1 cellular context compared by ENCODE assay signal in genomic region chr19:6862673-6863078, GRCh38.
A peak's percentile ranks its signal among the peaks of the same experiment; 100 is the strongest.
TF ChIP-seq lines count a peak whose summit lies in the region.

No MANE protein-coding gene starts in this region.

TF ChIP-seq in HepG2, 621 proteins besides CTCF, POLR2A, EP300 and RAD21 (continued from another document and continues in another):
- no peak for TF ChIP-seq CSRNP1 (CRISPR knock-in tag; IDR thresholded peaks at IDR 0.05)
- no peak for TF ChIP-seq PHF5A (CRISPR knock-in tag; IDR thresholded peaks at IDR 0.05; ENCODE audit: low read depth, unreplicated experiment)
- no peak for TF ChIP-seq ZNF703 (CRISPR knock-in tag; IDR thresholded peaks at IDR 0.05; ENCODE audit: borderline replicate concordance)
- no peak for TF ChIP-seq MTF2 (CRISPR knock-in tag; IDR thresholded peaks at IDR 0.05; ENCODE audit: borderline replicate concordance)
- no peak for TF ChIP-seq NFYB (CRISPR knock-in tag; IDR thresholded peaks at IDR 0.05)
- peak; percentile 67; the same call in 1 of the 2 replicates for TF ChIP-seq ARID3A (IDR thresholded peaks at IDR 0.05; ENCODE audit: low read depth, low read length)
- TF ChIP-seq FIP1L1 (IDR thresholded peaks at IDR 0.05; ENCODE audit: borderline replicate concordance, insufficient read depth, low read depth, low read length), result no peak
- TF ChIP-seq SNAPC2 (CRISPR knock-in tag; IDR thresholded peaks at IDR 0.05), result no peak
- TF ChIP-seq ZKSCAN8 (CRISPR knock-in tag; IDR thresholded peaks at IDR 0.05; ENCODE audit: borderline replicate concordance), result 0 out of 2 replicates have a peak, but pooled peaks have one; percentile 5
- no peak for TF ChIP-seq NR2F6 (IDR thresholded peaks at IDR 0.05)
- 0 out of 2 replicates have a peak, but pooled peaks have one; percentile 29 for TF ChIP-seq NR2F6 (CRISPR knock-in tag; IDR thresholded peaks at IDR 0.05)
- no peak for TF ChIP-seq ZFP36 (IDR thresholded peaks at IDR 0.05; ENCODE audit: borderline replicate concordance, low read depth, low read length, partially characterized antibody)
- no peak for TF ChIP-seq SIX4 (CRISPR knock-in tag; IDR thresholded peaks at IDR 0.05)
- no peak for TF ChIP-seq SCMH1 (CRISPR knock-in tag; IDR thresholded peaks at IDR 0.05; ENCODE audit: borderline replicate concordance)
- TF ChIP-seq NFIC (IDR thresholded peaks at IDR 0.05; ENCODE audit: low read length), result no peak
- TF ChIP-seq, protein P1, sequence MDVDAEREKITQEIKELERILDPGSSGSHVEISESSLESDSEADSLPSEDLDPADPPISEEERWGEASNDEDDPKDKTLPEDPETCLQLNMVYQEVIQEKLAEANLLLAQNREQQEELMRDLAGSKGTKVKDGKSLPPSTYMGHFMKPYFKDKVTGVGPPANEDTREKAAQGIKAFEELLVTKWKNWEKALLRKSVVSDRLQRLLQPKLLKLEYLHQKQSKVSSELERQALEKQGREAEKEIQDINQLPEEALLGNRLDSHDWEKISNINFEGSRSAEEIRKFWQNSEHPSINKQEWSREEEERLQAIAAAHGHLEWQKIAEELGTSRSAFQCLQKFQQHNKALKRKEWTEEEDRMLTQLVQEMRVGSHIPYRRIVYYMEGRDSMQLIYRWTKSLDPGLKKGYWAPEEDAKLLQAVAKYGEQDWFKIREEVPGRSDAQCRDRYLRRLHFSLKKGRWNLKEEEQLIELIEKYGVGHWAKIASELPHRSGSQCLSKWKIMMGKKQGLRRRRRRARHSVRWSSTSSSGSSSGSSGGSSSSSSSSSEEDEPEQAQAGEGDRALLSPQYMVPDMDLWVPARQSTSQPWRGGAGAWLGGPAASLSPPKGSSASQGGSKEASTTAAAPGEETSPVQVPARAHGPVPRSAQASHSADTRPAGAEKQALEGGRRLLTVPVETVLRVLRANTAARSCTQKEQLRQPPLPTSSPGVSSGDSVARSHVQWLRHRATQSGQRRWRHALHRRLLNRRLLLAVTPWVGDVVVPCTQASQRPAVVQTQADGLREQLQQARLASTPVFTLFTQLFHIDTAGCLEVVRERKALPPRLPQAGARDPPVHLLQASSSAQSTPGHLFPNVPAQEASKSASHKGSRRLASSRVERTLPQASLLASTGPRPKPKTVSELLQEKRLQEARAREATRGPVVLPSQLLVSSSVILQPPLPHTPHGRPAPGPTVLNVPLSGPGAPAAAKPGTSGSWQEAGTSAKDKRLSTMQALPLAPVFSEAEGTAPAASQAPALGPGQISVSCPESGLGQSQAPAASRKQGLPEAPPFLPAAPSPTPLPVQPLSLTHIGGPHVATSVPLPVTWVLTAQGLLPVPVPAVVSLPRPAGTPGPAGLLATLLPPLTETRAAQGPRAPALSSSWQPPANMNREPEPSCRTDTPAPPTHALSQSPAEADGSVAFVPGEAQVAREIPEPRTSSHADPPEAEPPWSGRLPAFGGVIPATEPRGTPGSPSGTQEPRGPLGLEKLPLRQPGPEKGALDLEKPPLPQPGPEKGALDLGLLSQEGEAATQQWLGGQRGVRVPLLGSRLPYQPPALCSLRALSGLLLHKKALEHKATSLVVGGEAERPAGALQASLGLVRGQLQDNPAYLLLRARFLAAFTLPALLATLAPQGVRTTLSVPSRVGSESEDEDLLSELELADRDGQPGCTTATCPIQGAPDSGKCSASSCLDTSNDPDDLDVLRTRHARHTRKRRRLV (CRISPR knock-in tag; IDR thresholded peaks at IDR 0.05), result no peak
- TF ChIP-seq, protein P2, sequence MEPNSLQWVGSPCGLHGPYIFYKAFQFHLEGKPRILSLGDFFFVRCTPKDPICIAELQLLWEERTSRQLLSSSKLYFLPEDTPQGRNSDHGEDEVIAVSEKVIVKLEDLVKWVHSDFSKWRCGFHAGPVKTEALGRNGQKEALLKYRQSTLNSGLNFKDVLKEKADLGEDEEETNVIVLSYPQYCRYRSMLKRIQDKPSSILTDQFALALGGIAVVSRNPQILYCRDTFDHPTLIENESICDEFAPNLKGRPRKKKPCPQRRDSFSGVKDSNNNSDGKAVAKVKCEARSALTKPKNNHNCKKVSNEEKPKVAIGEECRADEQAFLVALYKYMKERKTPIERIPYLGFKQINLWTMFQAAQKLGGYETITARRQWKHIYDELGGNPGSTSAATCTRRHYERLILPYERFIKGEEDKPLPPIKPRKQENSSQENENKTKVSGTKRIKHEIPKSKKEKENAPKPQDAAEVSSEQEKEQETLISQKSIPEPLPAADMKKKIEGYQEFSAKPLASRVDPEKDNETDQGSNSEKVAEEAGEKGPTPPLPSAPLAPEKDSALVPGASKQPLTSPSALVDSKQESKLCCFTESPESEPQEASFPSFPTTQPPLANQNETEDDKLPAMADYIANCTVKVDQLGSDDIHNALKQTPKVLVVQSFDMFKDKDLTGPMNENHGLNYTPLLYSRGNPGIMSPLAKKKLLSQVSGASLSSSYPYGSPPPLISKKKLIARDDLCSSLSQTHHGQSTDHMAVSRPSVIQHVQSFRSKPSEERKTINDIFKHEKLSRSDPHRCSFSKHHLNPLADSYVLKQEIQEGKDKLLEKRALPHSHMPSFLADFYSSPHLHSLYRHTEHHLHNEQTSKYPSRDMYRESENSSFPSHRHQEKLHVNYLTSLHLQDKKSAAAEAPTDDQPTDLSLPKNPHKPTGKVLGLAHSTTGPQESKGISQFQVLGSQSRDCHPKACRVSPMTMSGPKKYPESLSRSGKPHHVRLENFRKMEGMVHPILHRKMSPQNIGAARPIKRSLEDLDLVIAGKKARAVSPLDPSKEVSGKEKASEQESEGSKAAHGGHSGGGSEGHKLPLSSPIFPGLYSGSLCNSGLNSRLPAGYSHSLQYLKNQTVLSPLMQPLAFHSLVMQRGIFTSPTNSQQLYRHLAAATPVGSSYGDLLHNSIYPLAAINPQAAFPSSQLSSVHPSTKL (CRISPR knock-in tag; IDR thresholded peaks at IDR 0.05), result no peak
- peak; percentile 57; the same call in 1 of the 2 replicates for TF ChIP-seq CEBPB (IDR thresholded peaks at IDR 0.05; ENCODE audit: borderline replicate concordance, low read depth, low read length)
- TF ChIP-seq ZSCAN9 (CRISPR knock-in tag; IDR thresholded peaks at IDR 0.05; ENCODE audit: borderline replicate concordance), result 0 out of 2 replicates have a peak, but pooled peaks have one; percentile 51
- TF ChIP-seq, protein P3, sequence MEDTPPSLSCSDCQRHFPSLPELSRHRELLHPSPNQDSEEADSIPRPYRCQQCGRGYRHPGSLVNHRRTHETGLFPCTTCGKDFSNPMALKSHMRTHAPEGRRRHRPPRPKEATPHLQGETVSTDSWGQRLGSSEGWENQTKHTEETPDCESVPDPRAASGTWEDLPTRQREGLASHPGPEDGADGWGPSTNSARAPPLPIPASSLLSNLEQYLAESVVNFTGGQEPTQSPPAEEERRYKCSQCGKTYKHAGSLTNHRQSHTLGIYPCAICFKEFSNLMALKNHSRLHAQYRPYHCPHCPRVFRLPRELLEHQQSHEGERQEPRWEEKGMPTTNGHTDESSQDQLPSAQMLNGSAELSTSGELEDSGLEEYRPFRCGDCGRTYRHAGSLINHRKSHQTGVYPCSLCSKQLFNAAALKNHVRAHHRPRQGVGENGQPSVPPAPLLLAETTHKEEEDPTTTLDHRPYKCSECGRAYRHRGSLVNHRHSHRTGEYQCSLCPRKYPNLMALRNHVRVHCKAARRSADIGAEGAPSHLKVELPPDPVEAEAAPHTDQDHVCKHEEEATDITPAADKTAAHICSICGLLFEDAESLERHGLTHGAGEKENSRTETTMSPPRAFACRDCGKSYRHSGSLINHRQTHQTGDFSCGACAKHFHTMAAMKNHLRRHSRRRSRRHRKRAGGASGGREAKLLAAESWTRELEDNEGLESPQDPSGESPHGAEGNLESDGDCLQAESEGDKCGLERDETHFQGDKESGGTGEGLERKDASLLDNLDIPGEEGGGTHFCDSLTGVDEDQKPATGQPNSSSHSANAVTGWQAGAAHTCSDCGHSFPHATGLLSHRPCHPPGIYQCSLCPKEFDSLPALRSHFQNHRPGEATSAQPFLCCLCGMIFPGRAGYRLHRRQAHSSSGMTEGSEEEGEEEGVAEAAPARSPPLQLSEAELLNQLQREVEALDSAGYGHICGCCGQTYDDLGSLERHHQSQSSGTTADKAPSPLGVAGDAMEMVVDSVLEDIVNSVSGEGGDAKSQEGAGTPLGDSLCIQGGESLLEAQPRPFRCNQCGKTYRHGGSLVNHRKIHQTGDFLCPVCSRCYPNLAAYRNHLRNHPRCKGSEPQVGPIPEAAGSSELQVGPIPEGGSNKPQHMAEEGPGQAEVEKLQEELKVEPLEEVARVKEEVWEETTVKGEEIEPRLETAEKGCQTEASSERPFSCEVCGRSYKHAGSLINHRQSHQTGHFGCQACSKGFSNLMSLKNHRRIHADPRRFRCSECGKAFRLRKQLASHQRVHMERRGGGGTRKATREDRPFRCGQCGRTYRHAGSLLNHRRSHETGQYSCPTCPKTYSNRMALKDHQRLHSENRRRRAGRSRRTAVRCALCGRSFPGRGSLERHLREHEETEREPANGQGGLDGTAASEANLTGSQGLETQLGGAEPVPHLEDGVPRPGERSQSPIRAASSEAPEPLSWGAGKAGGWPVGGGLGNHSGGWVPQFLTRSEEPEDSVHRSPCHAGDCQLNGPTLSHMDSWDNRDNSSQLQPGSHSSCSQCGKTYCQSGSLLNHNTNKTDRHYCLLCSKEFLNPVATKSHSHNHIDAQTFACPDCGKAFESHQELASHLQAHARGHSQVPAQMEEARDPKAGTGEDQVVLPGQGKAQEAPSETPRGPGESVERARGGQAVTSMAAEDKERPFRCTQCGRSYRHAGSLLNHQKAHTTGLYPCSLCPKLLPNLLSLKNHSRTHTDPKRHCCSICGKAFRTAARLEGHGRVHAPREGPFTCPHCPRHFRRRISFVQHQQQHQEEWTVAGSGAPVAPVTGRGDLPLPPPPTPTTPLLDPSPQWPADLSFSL (CRISPR knock-in tag; IDR thresholded peaks at IDR 0.05), result 0 out of 2 replicates have a peak, but pooled peaks have one; percentile 45
- peak; percentile 83 for TF ChIP-seq CEBPG (CRISPR knock-in tag; IDR thresholded peaks at IDR 0.05)
- no peak for TF ChIP-seq AFF4 (CRISPR knock-in tag; IDR thresholded peaks at IDR 0.05)
- no peak for TF ChIP-seq THRA (CRISPR knock-in tag; IDR thresholded peaks at IDR 0.05; ENCODE audit: borderline replicate concordance)
- peak; percentile 49; the same call in 1 of the 2 replicates for TF ChIP-seq HOXA3 (CRISPR knock-in tag; IDR thresholded peaks at IDR 0.05)
- no peak for TF ChIP-seq NAIF1 (CRISPR knock-in tag; IDR thresholded peaks at IDR 0.05; ENCODE audit: borderline replicate concordance)
- no peak for TF ChIP-seq ZNF468 (CRISPR knock-in tag; IDR thresholded peaks at IDR 0.05)
